ENCODE assay signal across 31 cellular contexts in the genomic region with DNA sequence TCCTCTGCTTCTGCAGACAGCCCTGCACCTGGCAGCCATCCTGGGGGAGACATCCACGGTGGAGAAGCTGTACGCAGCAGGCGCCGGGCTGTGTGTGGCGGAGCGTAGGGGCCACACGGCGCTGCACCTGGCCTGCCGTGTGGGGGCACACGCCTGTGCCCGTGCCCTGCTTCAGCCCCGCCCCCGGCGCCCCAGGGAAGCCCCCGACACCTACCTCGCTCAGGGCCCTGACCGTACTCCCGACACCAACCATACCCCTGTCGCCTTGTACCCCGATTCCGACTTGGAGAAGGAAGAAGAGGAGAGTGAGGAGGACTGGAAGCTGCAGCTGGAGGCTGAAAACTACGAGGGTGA. TPM values are rescaled to one million over a fixed set of nuclear protein-coding genes. Genes with fewer than 3 reads are reported as not detected.
"Had no signal": no experiment of that assay in that cellular context is flagged by ENCODE, and none has a peak within 500 bp of the region (broad histone marks: within the 10 kb centered on the region; RNA-seq: fewer than 3 reads in every experiment).

No MANE protein-coding gene starts in this region.

- H3K27ac Mint-ChIP-seq: dendritic cell treated with granulocyte-macrophage colony-stimulating factor and Interleukin-4, amounts not matched to agents 40 ng/mL and 50 ng/mL, for 4 days; mesothelial cell of epicardium; neural progenitor cell; stimulated activated naive B cell treated with anti-CD40 and anti-IgM and Interleukin-4, amounts not matched to agents 10 μg/mL and 1 μg/mL and 100 μg/mL, for 72 hours had no signal

- H3K9me3 ChIP-seq: colonic mucosa, esophagus muscularis mucosa, gastroesophageal sphincter, left lung, lower lobe of right lung, mucosa of descending colon, ovary, psoas muscle, spleen, stomach, thyroid gland had no signal

- H3K9me3 Mint-ChIP-seq: central memory CD8-positive, alpha-beta T cell; dendritic cell treated with granulocyte-macrophage colony-stimulating factor and Interleukin-4, amounts not matched to agents 40 ng/mL and 50 ng/mL, for 4 days; mesothelial cell of epicardium; naive B cell; natural killer cell treated with Interleukin-12 subunit alpha and Interleukin-12 subunit beta and Interleukin-15 and Interleukin-18, amount 100 ng/mL, for 72 hours; neural progenitor cell; stimulated activated naive B cell treated with anti-CD40 and anti-IgM and Interleukin-4, amounts not matched to agents 10 μg/mL and 1 μg/mL and 100 μg/mL, for 72 hours; type B pancreatic cell had no signal

- H3K27me3 ChIP-seq: colonic mucosa, esophagus muscularis mucosa, foreskin keratinocyte, gastroesophageal sphincter, heart left ventricle, hepatocyte, left lung, neural progenitor cell, ovary, spleen, stomach, thyroid gland had no signal

- H3K36me3 ChIP-seq: colonic mucosa, neural progenitor cell, ovary had no signal

- H3K4me3 Mint-ChIP-seq: central memory CD8-positive, alpha-beta T cell; dendritic cell treated with granulocyte-macrophage colony-stimulating factor and Interleukin-4, amounts not matched to agents 40 ng/mL and 50 ng/mL, for 4 days; endodermal cell; mesothelial cell of epicardium; neural progenitor cell; stimulated activated naive B cell treated with anti-CD40 and anti-IgM and Interleukin-4, amounts not matched to agents 10 μg/mL and 1 μg/mL and 100 μg/mL, for 72 hours; type B pancreatic cell had no signal

- H3K4me3 ChIP-seq: colonic mucosa, esophagus muscularis mucosa, gastroesophageal sphincter, heart left ventricle, hepatocyte, left lung, lower lobe of right lung, mucosa of descending colon, neural progenitor cell, ovary, psoas muscle, skin epidermis, spleen, stomach, thyroid gland had no signal

- H3K27ac ChIP-seq: colonic mucosa, epithelial cell of prostate, esophagus muscularis mucosa, foreskin keratinocyte, gastroesophageal sphincter, heart left ventricle, hepatocyte, left lung, lower lobe of right lung, neural progenitor cell, ovary, psoas muscle, skin epidermis, spleen, stomach, thyroid gland had no signal

- H3K27me3 Mint-ChIP-seq: central memory CD8-positive, alpha-beta T cell; dendritic cell treated with granulocyte-macrophage colony-stimulating factor and Interleukin-4, amounts not matched to agents 40 ng/mL and 50 ng/mL, for 4 days; naive B cell; natural killer cell treated with Interleukin-12 subunit alpha and Interleukin-12 subunit beta and Interleukin-15 and Interleukin-18, amount 100 ng/mL, for 72 hours; stimulated activated naive B cell treated with anti-CD40 and anti-IgM and Interleukin-4, amounts not matched to agents 10 μg/mL and 1 μg/mL and 100 μg/mL, for 72 hours; type B pancreatic cell had no signal

- ATAC-seq: foreskin keratinocyte; gastroesophageal sphincter; heart left ventricle; left lung; psoas muscle; stimulated activated naive B cell treated with anti-CD40 and anti-IgM and Interleukin-4, amounts not matched to agents 10 μg/mL and 1 μg/mL and 100 μg/mL, for 72 hours had no signal

- DNase-seq: colonic mucosa; effector CD8-positive, alpha-beta T cell; endodermal cell; foreskin keratinocyte; heart left ventricle; left cardiac atrium; left lung; lower lobe of right lung; mucosa of descending colon; naive B cell; ovary; psoas muscle; spleen; stimulated activated CD4-positive, alpha-beta T cell treated with anti-CD3 and anti-CD28 coated beads, Interleukin-4, amount 100 ng/mL, for 4 hours; stimulated activated naive B cell treated with anti-CD40 and anti-IgM and Interleukin-4, amounts not matched to agents 10 μg/mL and 1 μg/mL and 100 μg/mL, for 72 hours; stomach; thyroid gland had no signal

- H3K4me1 ChIP-seq: colonic mucosa had no signal

RNA-seq across cellular contexts. Expression of gene CCER2, which starts 6.8 kb away (rescaled TPM):
- total RNA-seq: chondrocyte, colonic mucosa, fibroblast of lung, foreskin keratinocyte, hepatocyte, left cardiac atrium, left lung, lower lobe of right lung, urinary bladder had no signal
